14 cellular contexts compared by ENCODE assay signal in the genomic region with DNA sequence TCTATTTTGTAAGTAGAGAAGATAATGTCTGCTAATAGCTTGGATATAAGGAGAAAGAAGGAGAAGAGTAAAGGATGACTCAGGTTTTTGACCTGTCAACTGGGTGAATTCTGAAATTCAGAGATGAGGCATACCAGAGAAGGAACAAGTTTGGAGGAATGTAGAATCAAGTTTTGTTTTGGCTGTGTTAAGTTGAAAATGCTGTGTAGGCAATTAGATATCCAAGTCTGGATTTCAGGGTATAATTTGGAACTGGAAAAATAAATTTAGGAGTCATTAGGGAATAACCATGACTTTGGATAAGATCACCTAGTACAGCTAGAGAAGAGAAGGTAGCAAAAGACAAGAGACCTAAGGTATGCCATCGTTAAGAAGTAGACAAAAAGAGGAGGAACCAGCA. TPM values are rescaled to one million over a fixed set of nuclear protein-coding genes. Genes with fewer than 3 reads are reported as not detected.
DNase-seq lines count a peak whose midpoint lies in the region; ATAC-seq, FAIRE-seq and TF ChIP-seq lines count a peak whose summit lies in the region.
"Had no signal": no experiment of that assay in that cellular context is flagged by ENCODE, and none has a peak within 500 bp of the region (broad histone marks: within the 10 kb centered on the region; RNA-seq: fewer than 3 reads in every experiment).

No MANE protein-coding gene starts in this region.

- peaks cover 40% of the 10 kb centered on the region for H3K9me3 ChIP-seq in mammary epithelial cell (replicated peaks; ENCODE audit: insufficient read depth, low read length)
- no peaks in the 10 kb centered on the region for H3K9me3 ChIP-seq in H1 (ENCODE audit: insufficient read depth in 2 of 2, low read depth in 1 of 2, low read length in 1 of 2)
- no peaks in the 10 kb centered on the region for H3K9me3 ChIP-seq in thyroid gland
- H3K9me3 ChIP-seq: BE2C had no signal

- POLR2A ChIA-PET in MCF 10A (lab: Yijun Ruan, JAX) (interaction anchor here (0.8 to 1.5 kb wide), 2 partner anchors 13 to 168 kb away, joined by 3 to 4 read pairs; a partner anchor contains a TSS), H1 (lab: Charles Lee; ENCODE audit: partially characterized antibody) (no interaction called here)

- no peak overlapping the region for H4K5ac ChIP-seq in H1 (ENCODE audit: insufficient read length, low read depth, low read length)

- no peak overlapping the region for H4K8ac ChIP-seq in H1 (ENCODE audit: extremely low read depth, insufficient read depth, low read length)

- H2AFZ ChIP-seq in mammary epithelial cell (ENCODE audit: low read depth, low read length) (no peak overlapping the region), H1 (ENCODE audit: low read length) (no peak overlapping the region)

- TF ChIP-seq EP300 in H1 (IDR thresholded peaks at IDR 0.05; ENCODE audit: borderline replicate concordance in 1 of 2, low read depth in 2 of 2, low read length in 2 of 2): no peak

- ATAC-seq in stimulated activated effector memory CD8-positive, alpha-beta T cell treated with anti-CD3 and anti-CD28 coated beads, Interleukin-12 subunit alpha, Interleukin-12 subunit beta, amount 100 ng/mL, for 72 hours: no peak
- no peak for ATAC-seq in HG02973 (IDR thresholded peaks at IDR 0.05; ENCODE audit: unreplicated experiment)

- H3K27ac Mint-ChIP-seq in MCF 10A (ENCODE audit: low read depth, unreplicated experiment) (peak overlapping the region; percentile 0), HFFc6 (0 out of 2 replicates have a peak overlapping the region, but pooled peaks have one; percentile 1)
- H3K27ac Mint-ChIP-seq in stimulated activated effector memory CD8-positive, alpha-beta T cell treated with anti-CD3 and anti-CD28 coated beads, Interleukin-12 subunit alpha, Interleukin-12 subunit beta, amount 100 ng/mL, for 72 hours: peak overlapping the region; percentile 9
- H3K27ac Mint-ChIP-seq: CD4-positive, alpha-beta memory T cell had no signal

- TF ChIP-seq POLR2A in H1 (IDR thresholded peaks at IDR 0.05; ENCODE audit: control extremely low read depth in 1 of 2, low read depth in 2 of 2, low read length in 2 of 2) (no peak), thyroid gland (IDR thresholded peaks at IDR 0.05) (no peak)

- H3K4me1 Mint-ChIP-seq in MCF 10A (ENCODE audit: insufficient read depth, unreplicated experiment) (peaks cover 6% of the 10 kb centered on the region), HFFc6 (ENCODE audit: low read depth) (peaks cover 15% of the 10 kb centered on the region)
- no peaks in the 10 kb centered on the region for H3K4me1 Mint-ChIP-seq in stimulated activated effector memory CD8-positive, alpha-beta T cell treated with anti-CD3 and anti-CD28 coated beads, Interleukin-12 subunit alpha, Interleukin-12 subunit beta, amount 100 ng/mL, for 72 hours
- H3K4me1 Mint-ChIP-seq: CD4-positive, alpha-beta memory T cell had no signal

- H3K18ac ChIP-seq in H1 (ENCODE audit: extremely low read depth, low read length): no peak overlapping the region

- no peak overlapping the region for H3K27ac ChIP-seq in mammary epithelial cell (ENCODE audit: insufficient read depth, low read depth, low read length)
- H3K27ac ChIP-seq in H1 (ENCODE audit: low read depth, low read length): no peak overlapping the region
- H3K27ac ChIP-seq in thyroid gland: no peak overlapping the region
- H3K27ac ChIP-seq: C4-2B had no signal

- H3K56ac ChIP-seq in H1 (replicated peaks; ENCODE audit: insufficient read length, low read depth, low read length): no peak overlapping the region

- H3K4me2 ChIP-seq in mammary epithelial cell (ENCODE audit: insufficient read depth, low read depth, low read length) (no peak overlapping the region), H1 (ENCODE audit: insufficient read depth in 1 of 2, low read depth in 2 of 2, low read length in 2 of 2) (peak overlapping the region in 1 of 2 experiments; percentile 56; a peak in 3 of 4 replicates)

- no peak overlapping the region for H2BK20ac ChIP-seq in H1 (ENCODE audit: low read length)

- no peak overlapping the region for H3K23ac ChIP-seq in H1 (ENCODE audit: insufficient read length)

- H3K14ac ChIP-seq in H1 (ENCODE audit: insufficient read length): no peak overlapping the region

- no peak overlapping the region for H3K4ac ChIP-seq in H1 (replicated peaks; ENCODE audit: insufficient read length, low read depth, low read length)

- TF ChIP-seq CTCF in MCF 10A (IDR thresholded peaks at IDR 0.05; ENCODE audit: unreplicated experiment) (no peak), mammary epithelial cell (conservative IDR thresholded peaks at IDR 0.05 in 1 of 2, IDR thresholded peaks at IDR 0.05 in 1 of 2; ENCODE audit: extremely low read depth in 1 of 2, insufficient read depth in 1 of 2, low read depth in 1 of 2, low read length in 2 of 2) (no peak), HFFc6 (IDR thresholded peaks at IDR 0.05) (no peak), H1 (IDR thresholded peaks at IDR 0.05; ENCODE audit: control extremely low read depth in 1 of 3, insufficient read depth in 1 of 3, low read depth in 1 of 3, low read length in 3 of 3) (no peak), thyroid gland (IDR thresholded peaks at IDR 0.05) (no peak)

- DNase-seq in MCF 10A (ENCODE audit: unreplicated experiment): no peak
- DNase-seq in mammary epithelial cell: no peak
- DNase-seq in HFFc6: no peak
- DNase-seq in H1 (ENCODE audit: low read depth in 1 of 2, low spot score in 2 of 2): no peak
- DNase-seq in stimulated activated effector memory CD8-positive, alpha-beta T cell treated with anti-CD3 and anti-CD28 coated beads, Interleukin-12 subunit alpha, Interleukin-12 subunit beta, amount 100 ng/mL, for 72 hours (ENCODE audit: low spot score in 2 of 2): no peak
- DNase-seq in effector CD4-positive, alpha-beta T cell: no peak
- DNase-seq in thyroid gland: no peak
- DNase-seq: BE2C; CD4-positive, alpha-beta memory T cell; DMS79 had no signal

- no peak overlapping the region for H3K4me3 ChIP-seq in mammary epithelial cell (replicated peaks in 1 of 3; ENCODE audit: insufficient read depth in 1 of 3, low read depth in 2 of 3, low read length in 3 of 3)
- peak overlapping the region in 3 of 4 experiments; percentile 8 to 52 (median 19); a peak in 3 of 8 replicates for H3K4me3 ChIP-seq in H1 (ENCODE audit: extremely low read depth in 1 of 4, insufficient read depth in 2 of 4, low read depth in 3 of 4, low read length in 4 of 4)
- H3K4me3 ChIP-seq in thyroid gland (replicated peaks in 1 of 3): no peak overlapping the region

- no peaks in the 10 kb centered on the region for H3K79me2 ChIP-seq in mammary epithelial cell (ENCODE audit: insufficient read depth, low read length)
- peaks cover 0 to 60% of the 10 kb centered on the region in 2 experiments; a peak in 2 of 4 replicates for H3K79me2 ChIP-seq in H1 (ENCODE audit: control insufficient read depth in 1 of 2, insufficient read depth in 2 of 2, low read length in 2 of 2)

- in situ Hi-C loops in mammary epithelial cell (cut with MboI; ENCODE audit: low sequenced_read_pairs in 2 of 2): no loop called here

- peaks cover 40% of the 10 kb centered on the region for H3K36me3 Mint-ChIP-seq in MCF 10A (ENCODE audit: insufficient read depth, unreplicated experiment)
- peaks cover 85% of the 10 kb centered on the region for H3K36me3 Mint-ChIP-seq in HFFc6 (ENCODE audit: low read depth)
- H3K36me3 Mint-ChIP-seq in stimulated activated effector memory CD8-positive, alpha-beta T cell treated with anti-CD3 and anti-CD28 coated beads, Interleukin-12 subunit alpha, Interleukin-12 subunit beta, amount 100 ng/mL, for 72 hours: peaks cover 93% of the 10 kb centered on the region

- H2BK12ac ChIP-seq in H1 (ENCODE audit: low read depth, low read length): no peak overlapping the region

- intact Hi-C loops in MCF 10A (cut with micrococcal nuclease) (no loop called here), mammary epithelial cell (cut with micrococcal nuclease) (loop anchor here (5.0 kb wide), 1 partner anchor 110 kb away; no protein-coding TSS in a partner anchor), thyroid gland (cut with DNase I) (no loop called here)

- WGBS in mammary epithelial cell (ENCODE audit: low coverage, missing lambda C conversion rate): 100% methylated on average over 1 of the region's 1 CpG
- 70% methylated on average over 1 of the region's 1 CpG; no CpG with 5 or more reads in 1 of the 2 experiments for WGBS in H1 (ENCODE audit: extremely low coverage in 1 of 2, insufficient coverage in 1 of 2, insufficient read length in 1 of 2, insufficient replicate concordance in 2 of 2, low coverage in 1 of 2, low lambda C conversion rate in 2 of 2, missing lambda C conversion rate in 1 of 2), 2 experiments
- 88 to 96% methylated on average over 1 of the region's 1 CpG for WGBS in thyroid gland, 2 donors

- no peaks in the 10 kb centered on the region for H3K27me3 ChIP-seq in mammary epithelial cell (ENCODE audit: insufficient read depth, low read length)
- H3K27me3 ChIP-seq in H1 (replicated peaks in 1 of 4; ENCODE audit: control insufficient read depth in 3 of 4, extremely low read depth in 1 of 4, insufficient read depth in 3 of 4, low read length in 3 of 4): no peaks in the 10 kb centered on the region
- H3K27me3 ChIP-seq in thyroid gland: no peaks in the 10 kb centered on the region
- H3K27me3 ChIP-seq: BE2C had no signal

- BruUV-seq in MCF 10A (replicated peaks; lab: Mats Ljungman, UMichigan) (no TSS peak), mammary epithelial cell (replicated peaks; lab: Mats Ljungman, UMichigan) (no TSS peak)

- H4K20me1 ChIP-seq in mammary epithelial cell (ENCODE audit: insufficient read depth, low read length) (no peaks in the 10 kb centered on the region), H1 (replicated peaks in 1 of 2; ENCODE audit: control insufficient read depth in 1 of 2, insufficient read depth in 2 of 2, low read length in 2 of 2) (no peaks in the 10 kb centered on the region)

- dilution Hi-C loops in mammary epithelial cell (cut with HindIII; ENCODE audit: low sequenced_read_pairs): no loop called here

- TF ChIP-seq RAD21 in H1 (IDR thresholded peaks at IDR 0.05 in 1 of 2, conservative IDR thresholded peaks at IDR 0.05 in 1 of 2; ENCODE audit: low read depth in 2 of 2, low read length in 2 of 2): no peak

- no peak overlapping the region for H2AK5ac ChIP-seq in H1 (ENCODE audit: low read depth, low read length)

- no peak overlapping the region for H4K91ac ChIP-seq in H1 (replicated peaks; ENCODE audit: insufficient read length, low read length)

- H3K79me1 ChIP-seq in H1 (ENCODE audit: low read depth, low read length): no peaks in the 10 kb centered on the region

- H2BK120ac ChIP-seq in H1 (replicated peaks; ENCODE audit: low read depth, low read length): no peak overlapping the region

- H3K36me3 ChIP-seq in mammary epithelial cell (ENCODE audit: insufficient read depth, low read length) (peaks cover 6% of the 10 kb centered on the region), H1 (ENCODE audit: control insufficient read depth in 2 of 4, insufficient read depth in 4 of 4, low read length in 3 of 4) (no peaks in the 10 kb centered on the region; a peak in 2 of 8 replicates), thyroid gland (peaks cover 9 to 26% of the 10 kb centered on the region in 2 donors)
- H3K36me3 ChIP-seq: BE2C had no signal

- H3K23me2 ChIP-seq in H1 (ENCODE audit: low read depth, low read length): peaks cover 8% of the 10 kb centered on the region; the same call in 1 of the 2 replicates

- H3K4me3 Mint-ChIP-seq in MCF 10A (ENCODE audit: unreplicated experiment): no peak overlapping the region
- H3K4me3 Mint-ChIP-seq in HFFc6: no peak overlapping the region
- H3K4me3 Mint-ChIP-seq in stimulated activated effector memory CD8-positive, alpha-beta T cell treated with anti-CD3 and anti-CD28 coated beads, Interleukin-12 subunit alpha, Interleukin-12 subunit beta, amount 100 ng/mL, for 72 hours: no peak overlapping the region
- H3K4me3 Mint-ChIP-seq: CD4-positive, alpha-beta memory T cell had no signal

- H3K27me3 Mint-ChIP-seq in MCF 10A (ENCODE audit: insufficient read depth, unreplicated experiment) (no peaks in the 10 kb centered on the region), HFFc6 (ENCODE audit: insufficient read depth) (peaks cover 2% of the 10 kb centered on the region; the same call in 1 of the 2 replicates)
- H3K27me3 Mint-ChIP-seq: CD4-positive, alpha-beta memory T cell had no signal

- CTCF ChIA-PET in MCF 10A (lab: Yijun Ruan, JAX): no interaction called here
- CTCF ChIA-PET in mammary epithelial cell (lab: Charles Lee; ENCODE audit: low non-redundant PET): no interaction called here
- CTCF ChIA-PET in H1 (lab: Charles Lee; ENCODE audit: partially characterized antibody): interaction anchor here (1.5 kb wide), 1 partner anchor 72 kb away, joined by 6 read pairs; no protein-coding TSS in a partner anchor

- peaks cover 53% of the 10 kb centered on the region for H3K9me3 Mint-ChIP-seq in MCF 10A (ENCODE audit: unreplicated experiment)
- peaks cover 35% of the 10 kb centered on the region for H3K9me3 Mint-ChIP-seq in HFFc6
- peaks cover 24% of the 10 kb centered on the region for H3K9me3 Mint-ChIP-seq in stimulated activated effector memory CD8-positive, alpha-beta T cell treated with anti-CD3 and anti-CD28 coated beads, Interleukin-12 subunit alpha, Interleukin-12 subunit beta, amount 100 ng/mL, for 72 hours

- no peak overlapping the region for H2BK15ac ChIP-seq in H1 (ENCODE audit: low read length)

- no peak for FAIRE-seq in H1 (lab: Jason Lieb, UNC)
- FAIRE-seq: G401.6, GM12891 had no signal

- H3K4me1 ChIP-seq in mammary epithelial cell (ENCODE audit: insufficient read depth, low read length) (no peaks in the 10 kb centered on the region), H1 (replicated peaks in 1 of 4; ENCODE audit: control insufficient read depth in 3 of 4, insufficient read depth in 4 of 4, low read length in 3 of 4) (peaks cover 0 to 30% (median 17%) of the 10 kb centered on the region in 4 experiments; a peak in 5 of 7 replicates), thyroid gland (no peaks in the 10 kb centered on the region)
- H3K4me1 ChIP-seq: BE2C had no signal

- no peak overlapping the region for H2BK5ac ChIP-seq in H1 (ENCODE audit: low read depth, low read length)

- H3K9ac ChIP-seq in mammary epithelial cell (ENCODE audit: insufficient read depth, low read length) (no peak overlapping the region), H1 (replicated peaks in 1 of 4; ENCODE audit: extremely low read depth in 1 of 4, low read depth in 3 of 4, low read length in 3 of 4) (no peak overlapping the region)

RNA-seq across cellular contexts. Expression of a gene that starts 22.4 kb away (rescaled TPM):
- total RNA-seq in MCF 10A (2022) (3.0 and 3.3 TPM in 2 replicates), mammary epithelial cell (under 1 TPM in 1 of 2 donors, not detected in 1; 0.68 TPM), thyroid gland (1 to 10 TPM in 1 of 4 donors, under 1 TPM in 2, not detected in 1; under 0.01 to 3.0 (median 0.13) TPM)
- polyA plus RNA-seq in mammary epithelial cell (0.25 TPM), H1 (2011; rRNA removed) (95.5 and 121 TPM in 2 replicates)
- polyA minus RNA-seq in mammary epithelial cell: 5.8 TPM
- total RNA-seq in HFFc6 (2021; fragmentation: NEBNext Ultra II Directional; extraction: Animal tissue kit (Norgen Biotek cat#: 25700)): 1 to 10 TPM; 1.5 to 3.6 (median 2.9) TPM
- 96.5 and 96.8 TPM in 2 replicates for total RNA-seq in H1 (2021; fragmentation: NEBNext Ultra II Directional; extraction: Animal tissue kit (Norgen Biotek cat#: 25700))
- 90.5 TPM for polyA plus RNA-seq in H1 (2011; cell fraction: cytosol; rRNA removed)
- 63.4 TPM for polyA plus RNA-seq in H1 (2011; cell fraction: nucleus; rRNA removed)
- polyA plus RNA-seq in H1 (2012, experiment 1 of 2): 68.1 to 92.9 TPM (median 76.7 TPM) in 4 replicates
- 94.3 TPM for polyA plus RNA-seq in H1 (2012, experiment 2 of 2)
- polyA plus RNA-seq in H1 (2013, experiment 1 of 2): 57.1 TPM
- 59.0 TPM for polyA plus RNA-seq in H1 (2013, experiment 2 of 2)
- 81.3 and 104 TPM in 2 replicates for polyA minus RNA-seq in H1 (2011; rRNA and poly(A)+ RNA removed)
- 48.2 TPM for polyA minus RNA-seq in H1 (2011; cell fraction: cytosol; rRNA and poly(A)+ RNA removed)
- 19.7 TPM for polyA minus RNA-seq in H1 (2011; cell fraction: nucleus; rRNA and poly(A)+ RNA removed)
- polyA plus RNA-seq: CD4-positive, alpha-beta memory T cell had no signal

Comparison
In these comparisons a context has a peak if more than half of its experiments do, and no peak if none do; other contexts are left out.
1. H3K4me3 ChIP-seq: peak in H1 (3 of 4); none in mammary epithelial cell (0 of 3) and thyroid gland (0 of 3).
2. RNA of a gene that starts 22.4 kb away (total RNA-seq): 96.5 to 96.8 TPM in H1; 3.0 to 3.3 TPM in MCF 10A, 1.5 to 3.6 TPM in HFFc6, 0.68 TPM in mammary epithelial cell and under 0.01 to 3.0 TPM in thyroid gland; every median in the first group is over 10 times any median in the second.
3. Peak in every context shown above with its lines, with median percentiles within 50 percentile points of each other: H3K27ac Mint-ChIP-seq.